Comparison of ENCODE assay signal across 1 cellular context in genomic region chr6:167893416-167893815, GRCh38.
TF ChIP-seq lines count a peak whose summit lies in the region.

No MANE protein-coding gene starts in this region.

TF ChIP-seq in HCT116, 20 proteins besides CTCF, POLR2A, EP300 and RAD21 (continued from another document):
- TF ChIP-seq ATF3 (IDR thresholded peaks at IDR 0.05) = no peak
